1 cellular context compared by ENCODE assay signal in genomic region chr20:35284267-35284991, GRCh38.
TF ChIP-seq lines count a peak whose summit lies in the region.

Gene EIF6 (minus strand): TSS chr20:35284772. CDS start chr20:35284487, 285 bp downstream.

TF ChIP-seq in HepG2, 621 proteins besides CTCF, POLR2A, EP300 and RAD21 (continued from another document and continues in another):
- TF ChIP-seq RORA (CRISPR knock-in tag; IDR thresholded peaks at IDR 0.05) (no peak), ZNF530 (CRISPR knock-in tag; IDR thresholded peaks at IDR 0.05; ENCODE audit: low read depth) (0 out of 2 replicates have a peak, but pooled peaks have one; percentile 87), ZNF589 (CRISPR knock-in tag; conservative IDR thresholded peaks at IDR 0.05) (peak; percentile 91; the same call in 1 of the 2 replicates), CHCHD3 (CRISPR knock-in tag; IDR thresholded peaks at IDR 0.05) (peak; percentile 98), NFE2 (CRISPR knock-in tag; IDR thresholded peaks at IDR 0.05) (0 out of 2 replicates have a peak, but pooled peaks have one; percentile 15), MXD3 (CRISPR knock-in tag; IDR thresholded peaks at IDR 0.05) (peak; percentile 89; the same call in 1 of the 2 replicates), ZNF275 (CRISPR knock-in tag; IDR thresholded peaks at IDR 0.05; ENCODE audit: borderline replicate concordance) (peak; percentile 60), ZNF577 (CRISPR knock-in tag; IDR thresholded peaks at IDR 0.05; ENCODE audit: borderline replicate concordance, low read depth) (no peak), EHMT2 (IDR thresholded peaks at IDR 0.05; ENCODE audit: borderline replicate concordance, low read depth, low read length) (no peak; the same call in 1 of the 2 replicates), ZNF562 (CRISPR knock-in tag; IDR thresholded peaks at IDR 0.05; ENCODE audit: borderline replicate concordance) (no peak; the same call in 1 of the 2 replicates), ZSCAN30 (CRISPR knock-in tag; IDR thresholded peaks at IDR 0.05) (peak; percentile 69), RXRB (CRISPR knock-in tag; IDR thresholded peaks at IDR 0.05; ENCODE audit: borderline replicate concordance) (peak; percentile 73), ZNF775 (CRISPR knock-in tag; IDR thresholded peaks at IDR 0.05; ENCODE audit: borderline replicate concordance) (no peak; the same call in 1 of the 2 replicates), ZNF782 (CRISPR knock-in tag; IDR thresholded peaks at IDR 0.05; ENCODE audit: borderline replicate concordance) (peak; percentile 97), SMAD9 (CRISPR knock-in tag; IDR thresholded peaks at IDR 0.05) (no peak), RBM39 (IDR thresholded peaks at IDR 0.05; ENCODE audit: low read depth, low read length, poor library complexity, severe bottlenecking) (peak; percentile 89), ZNF205 (CRISPR knock-in tag; IDR thresholded peaks at IDR 0.05) (peak; percentile 78), ZNF709 (CRISPR knock-in tag; IDR thresholded peaks at IDR 0.05) (peak; percentile 96), MXI1 (IDR thresholded peaks at IDR 0.05; ENCODE audit: borderline replicate concordance, low read depth, low read length) (peak; percentile 96; the same call in 2 of the 3 replicates), ETV5 (CRISPR knock-in tag; IDR thresholded peaks at IDR 0.05; ENCODE audit: borderline replicate concordance) (peak; percentile 97), REL (CRISPR knock-in tag; conservative IDR thresholded peaks at IDR 0.05) (peak; percentile 91), ERF (CRISPR knock-in tag; IDR thresholded peaks at IDR 0.05) (peak; percentile 93), RARA (CRISPR knock-in tag; IDR thresholded peaks at IDR 0.05) (peak; percentile 71), MBD4 (IDR thresholded peaks at IDR 0.05; ENCODE audit: borderline replicate concordance, low read length) (no peak), PRMT3 (CRISPR knock-in tag; IDR thresholded peaks at IDR 0.05; ENCODE audit: borderline replicate concordance, low read depth) (0 out of 2 replicates have a peak, but pooled peaks have one; percentile 87), MAF1 (CRISPR knock-in tag; IDR thresholded peaks at IDR 0.05; ENCODE audit: borderline replicate concordance) (0 out of 2 replicates have a peak, but pooled peaks have one; percentile 77), MED1 (CRISPR knock-in tag; IDR thresholded peaks at IDR 0.05) (peak; percentile 92), AGO2 (optimal IDR thresholded peaks at IDR 0.05; ENCODE audit: low read depth, low read length) (peak; percentile 97), ARID3A (IDR thresholded peaks at IDR 0.05; ENCODE audit: low read depth, low read length) (peak; percentile 43), SP140L (CRISPR knock-in tag; IDR thresholded peaks at IDR 0.05; ENCODE audit: borderline replicate concordance) (peak; percentile 50; the same call in 1 of the 2 replicates), HOXA9 (CRISPR knock-in tag; IDR thresholded peaks at IDR 0.05; ENCODE audit: borderline replicate concordance) (peak; percentile 79; the same call in 1 of the 2 replicates), ZNF574 (CRISPR knock-in tag; IDR thresholded peaks at IDR 0.05) (peak; percentile 98), PTBP1 (IDR thresholded peaks at IDR 0.05; ENCODE audit: low read depth, low read length, poor library complexity, severe bottlenecking) (peak; percentile 97), TCF12 (IDR thresholded peaks at IDR 0.05) (no peak), TCF12 (CRISPR knock-in tag; IDR thresholded peaks at IDR 0.05) (peak; percentile 91; the same call in 1 of the 2 replicates)
- TF ChIP-seq, protein P1, sequence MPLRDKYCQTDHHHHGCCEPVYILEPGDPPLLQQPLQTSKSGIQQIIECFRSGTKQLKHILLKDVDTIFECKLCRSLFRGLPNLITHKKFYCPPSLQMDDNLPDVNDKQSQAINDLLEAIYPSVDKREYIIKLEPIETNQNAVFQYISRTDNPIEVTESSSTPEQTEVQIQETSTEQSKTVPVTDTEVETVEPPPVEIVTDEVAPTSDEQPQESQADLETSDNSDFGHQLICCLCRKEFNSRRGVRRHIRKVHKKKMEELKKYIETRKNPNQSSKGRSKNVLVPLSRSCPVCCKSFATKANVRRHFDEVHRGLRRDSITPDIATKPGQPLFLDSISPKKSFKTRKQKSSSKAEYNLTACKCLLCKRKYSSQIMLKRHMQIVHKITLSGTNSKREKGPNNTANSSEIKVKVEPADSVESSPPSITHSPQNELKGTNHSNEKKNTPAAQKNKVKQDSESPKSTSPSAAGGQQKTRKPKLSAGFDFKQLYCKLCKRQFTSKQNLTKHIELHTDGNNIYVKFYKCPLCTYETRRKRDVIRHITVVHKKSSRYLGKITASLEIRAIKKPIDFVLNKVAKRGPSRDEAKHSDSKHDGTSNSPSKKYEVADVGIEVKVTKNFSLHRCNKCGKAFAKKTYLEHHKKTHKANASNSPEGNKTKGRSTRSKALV (CRISPR knock-in tag; IDR thresholded peaks at IDR 0.05): peak; percentile 63; the same call in 1 of the 2 replicates
- TF ChIP-seq, protein P2, sequence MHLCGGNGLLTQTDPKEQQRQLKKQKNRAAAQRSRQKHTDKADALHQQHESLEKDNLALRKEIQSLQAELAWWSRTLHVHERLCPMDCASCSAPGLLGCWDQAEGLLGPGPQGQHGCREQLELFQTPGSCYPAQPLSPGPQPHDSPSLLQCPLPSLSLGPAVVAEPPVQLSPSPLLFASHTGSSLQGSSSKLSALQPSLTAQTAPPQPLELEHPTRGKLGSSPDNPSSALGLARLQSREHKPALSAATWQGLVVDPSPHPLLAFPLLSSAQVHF (CRISPR knock-in tag; IDR thresholded peaks at IDR 0.05): peak; percentile 93
- TF ChIP-seq, protein P3, sequence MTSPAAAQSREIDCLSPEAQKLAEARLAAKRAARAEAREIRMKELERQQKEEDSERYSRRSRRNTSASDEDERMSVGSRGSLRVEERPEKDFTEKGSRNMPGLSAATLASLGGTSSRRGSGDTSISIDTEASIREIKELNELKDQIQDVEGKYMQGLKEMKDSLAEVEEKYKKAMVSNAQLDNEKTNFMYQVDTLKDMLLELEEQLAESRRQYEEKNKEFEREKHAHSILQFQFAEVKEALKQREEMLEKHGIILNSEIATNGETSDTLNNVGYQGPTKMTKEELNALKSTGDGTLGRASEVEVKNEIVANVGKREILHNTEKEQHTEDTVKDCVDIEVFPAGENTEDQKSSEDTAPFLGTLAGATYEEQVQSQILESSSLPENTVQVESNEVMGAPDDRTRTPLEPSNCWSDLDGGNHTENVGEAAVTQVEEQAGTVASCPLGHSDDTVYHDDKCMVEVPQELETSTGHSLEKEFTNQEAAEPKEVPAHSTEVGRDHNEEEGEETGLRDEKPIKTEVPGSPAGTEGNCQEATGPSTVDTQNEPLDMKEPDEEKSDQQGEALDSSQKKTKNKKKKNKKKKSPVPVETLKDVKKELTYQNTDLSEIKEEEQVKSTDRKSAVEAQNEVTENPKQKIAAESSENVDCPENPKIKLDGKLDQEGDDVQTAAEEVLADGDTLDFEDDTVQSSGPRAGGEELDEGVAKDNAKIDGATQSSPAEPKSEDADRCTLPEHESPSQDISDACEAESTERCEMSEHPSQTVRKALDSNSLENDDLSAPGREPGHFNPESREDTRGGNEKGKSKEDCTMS (CRISPR knock-in tag; conservative IDR thresholded peaks at IDR 0.05): no peak; the same call in 1 of the 2 replicates
- TF ChIP-seq, protein P4, sequence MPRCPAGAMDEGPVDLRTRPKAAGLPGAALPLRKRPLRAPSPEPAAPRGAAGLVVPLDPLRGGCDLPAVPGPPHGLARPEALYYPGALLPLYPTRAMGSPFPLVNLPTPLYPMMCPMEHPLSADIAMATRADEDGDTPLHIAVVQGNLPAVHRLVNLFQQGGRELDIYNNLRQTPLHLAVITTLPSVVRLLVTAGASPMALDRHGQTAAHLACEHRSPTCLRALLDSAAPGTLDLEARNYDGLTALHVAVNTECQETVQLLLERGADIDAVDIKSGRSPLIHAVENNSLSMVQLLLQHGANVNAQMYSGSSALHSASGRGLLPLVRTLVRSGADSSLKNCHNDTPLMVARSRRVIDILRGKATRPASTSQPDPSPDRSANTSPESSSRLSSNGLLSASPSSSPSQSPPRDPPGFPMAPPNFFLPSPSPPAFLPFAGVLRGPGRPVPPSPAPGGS (CRISPR knock-in tag; IDR thresholded peaks at IDR 0.05): no peak; the same call in none of the 2 replicates
- TF ChIP-seq, protein P5, sequence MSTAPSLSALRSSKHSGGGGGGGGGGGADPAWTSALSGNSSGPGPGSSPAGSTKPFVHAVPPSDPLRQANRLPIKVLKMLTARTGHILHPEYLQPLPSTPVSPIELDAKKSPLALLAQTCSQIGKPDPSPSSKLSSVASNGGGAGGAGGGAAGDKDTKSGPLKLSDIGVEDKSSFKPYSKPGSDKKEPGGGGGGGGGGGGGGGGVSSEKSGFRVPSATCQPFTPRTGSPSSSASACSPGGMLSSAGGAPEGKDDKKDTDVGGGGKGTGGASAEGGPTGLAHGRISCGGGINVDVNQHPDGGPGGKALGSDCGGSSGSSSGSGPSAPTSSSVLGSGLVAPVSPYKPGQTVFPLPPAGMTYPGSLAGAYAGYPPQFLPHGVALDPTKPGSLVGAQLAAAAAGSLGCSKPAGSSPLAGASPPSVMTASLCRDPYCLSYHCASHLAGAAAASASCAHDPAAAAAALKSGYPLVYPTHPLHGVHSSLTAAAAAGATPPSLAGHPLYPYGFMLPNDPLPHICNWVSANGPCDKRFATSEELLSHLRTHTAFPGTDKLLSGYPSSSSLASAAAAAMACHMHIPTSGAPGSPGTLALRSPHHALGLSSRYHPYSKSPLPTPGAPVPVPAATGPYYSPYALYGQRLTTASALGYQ (CRISPR knock-in tag; IDR thresholded peaks at IDR 0.05): no peak
- TF ChIP-seq, protein P6, sequence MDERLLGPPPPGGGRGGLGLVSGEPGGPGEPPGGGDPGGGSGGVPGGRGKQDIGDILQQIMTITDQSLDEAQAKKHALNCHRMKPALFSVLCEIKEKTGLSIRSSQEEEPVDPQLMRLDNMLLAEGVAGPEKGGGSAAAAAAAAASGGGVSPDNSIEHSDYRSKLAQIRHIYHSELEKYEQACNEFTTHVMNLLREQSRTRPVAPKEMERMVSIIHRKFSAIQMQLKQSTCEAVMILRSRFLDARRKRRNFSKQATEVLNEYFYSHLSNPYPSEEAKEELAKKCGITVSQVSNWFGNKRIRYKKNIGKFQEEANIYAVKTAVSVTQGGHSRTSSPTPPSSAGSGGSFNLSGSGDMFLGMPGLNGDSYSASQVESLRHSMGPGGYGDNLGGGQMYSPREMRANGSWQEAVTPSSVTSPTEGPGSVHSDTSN (CRISPR knock-in tag; IDR thresholded peaks at IDR 0.05): no peak
- TF ChIP-seq, protein P7, sequence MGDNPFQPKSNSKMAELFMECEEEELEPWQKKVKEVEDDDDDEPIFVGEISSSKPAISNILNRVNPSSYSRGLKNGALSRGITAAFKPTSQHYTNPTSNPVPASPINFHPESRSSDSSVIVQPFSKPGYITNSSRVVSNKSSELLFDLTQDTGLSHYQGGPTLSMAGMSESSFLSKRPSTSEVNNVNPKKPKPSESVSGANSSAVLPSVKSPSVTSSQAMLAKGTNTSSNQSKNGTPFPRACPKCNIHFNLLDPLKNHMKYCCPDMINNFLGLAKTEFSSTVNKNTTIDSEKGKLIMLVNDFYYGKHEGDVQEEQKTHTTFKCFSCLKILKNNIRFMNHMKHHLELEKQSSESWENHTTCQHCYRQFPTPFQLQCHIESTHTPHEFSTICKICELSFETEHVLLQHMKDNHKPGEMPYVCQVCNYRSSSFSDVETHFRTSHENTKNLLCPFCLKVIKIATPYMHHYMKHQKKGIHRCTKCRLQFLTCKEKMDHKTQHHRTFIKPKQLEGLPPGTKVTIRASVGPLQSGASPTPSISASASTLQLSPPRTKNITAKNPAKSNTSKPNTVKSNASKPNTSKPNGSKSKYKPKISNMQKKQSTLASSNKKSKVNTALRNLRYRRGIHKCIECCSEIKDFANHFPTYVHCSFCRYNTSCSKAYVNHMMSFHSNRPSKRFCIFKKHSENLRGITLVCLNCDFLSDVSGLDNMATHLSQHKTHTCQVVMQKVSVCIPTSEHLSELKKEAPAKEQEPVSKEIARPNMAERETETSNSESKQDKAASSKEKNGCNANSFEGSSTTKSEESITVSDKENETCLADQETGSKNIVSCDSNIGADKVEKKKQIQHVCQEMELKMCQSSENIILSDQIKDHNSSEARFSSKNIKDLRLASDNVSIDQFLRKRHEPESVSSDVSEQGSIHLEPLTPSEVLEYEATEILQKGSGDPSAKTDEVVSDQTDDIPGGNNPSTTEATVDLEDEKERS (CRISPR knock-in tag; IDR thresholded peaks at IDR 0.05): peak; percentile 94; the same call in 1 of the 2 replicates
